In the genomic region with DNA sequence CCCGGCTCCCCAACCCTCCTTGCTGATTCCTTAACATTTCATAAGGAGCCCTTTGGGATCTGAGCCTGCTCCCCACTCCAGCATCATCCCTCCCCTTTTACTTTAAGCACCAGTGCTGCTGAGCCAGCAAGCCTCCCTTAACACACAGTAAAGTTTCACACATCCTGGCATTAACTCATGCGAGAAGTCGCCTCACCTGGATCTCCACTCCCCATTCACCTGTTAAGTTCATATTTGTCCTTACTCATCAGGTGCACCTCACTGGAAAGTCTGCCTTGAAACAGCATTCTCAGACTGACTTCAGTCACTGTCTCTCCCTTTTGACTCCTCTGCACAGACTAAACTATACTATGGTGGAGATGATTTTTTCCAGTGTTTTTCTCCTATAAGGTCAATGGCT, we compare ENCODE assay signal across 24 cellular contexts.
"Had no signal": no experiment of that assay in that cellular context is flagged by ENCODE, and none has a peak within 500 bp of the region (broad histone marks: within the 10 kb centered on the region; RNA-seq: fewer than 3 reads in every experiment).

No MANE protein-coding gene starts in this region.

- H3K36me3 ChIP-seq: gastrocnemius medialis, neural progenitor cell, prostate gland, transverse colon had no signal

- H3K4me3 ChIP-seq: coronary artery, esophagus muscularis mucosa, gastrocnemius medialis, left ventricle myocardium inferior, lower lobe of right lung, neural progenitor cell, pancreas, prostate gland, spleen, testis, transverse colon had no signal

- H3K36me3 Mint-ChIP-seq: neural progenitor cell had no signal

- H3K9me3 Mint-ChIP-seq: neural progenitor cell; stimulated activated naive CD8-positive, alpha-beta T cell treated with anti-CD3 and anti-CD28 coated beads, Interleukin-15, amount 100 ng/mL, for 72 hours had no signal

- H3K27me3 Mint-ChIP-seq: naive thymus-derived CD4-positive, alpha-beta T cell; stimulated activated naive B cell treated with anti-CD40 and anti-IgM and Interleukin-4, amounts not matched to agents 10 μg/mL and 1 μg/mL and 100 μg/mL, for 72 hours; stimulated activated naive CD8-positive, alpha-beta T cell treated with anti-CD3 and anti-CD28 coated beads, Interleukin-15, amount 100 ng/mL, for 72 hours had no signal

- H3K27me3 ChIP-seq: esophagus muscularis mucosa, gastrocnemius medialis, neural progenitor cell, pancreas, spleen, testis, transverse colon had no signal

- ATAC-seq: gastrocnemius medialis; lower lobe of right lung; naive thymus-derived CD4-positive, alpha-beta T cell; pancreas; sciatic nerve; stimulated activated naive B cell treated with anti-CD40 and anti-IgM and Interleukin-4, amounts not matched to agents 10 μg/mL and 1 μg/mL and 100 μg/mL, for 72 hours; stimulated activated naive CD8-positive, alpha-beta T cell treated with anti-CD3 and anti-CD28 coated beads, Interleukin-15, amount 100 ng/mL, for 72 hours had no signal

- H3K27ac Mint-ChIP-seq: naive thymus-derived CD4-positive, alpha-beta T cell; neural progenitor cell; stimulated activated naive B cell treated with anti-CD40 and anti-IgM and Interleukin-4, amounts not matched to agents 10 μg/mL and 1 μg/mL and 100 μg/mL, for 72 hours; stimulated activated naive CD8-positive, alpha-beta T cell treated with anti-CD3 and anti-CD28 coated beads, Interleukin-15, amount 100 ng/mL, for 72 hours had no signal

- H3K4me3 Mint-ChIP-seq: naive thymus-derived CD4-positive, alpha-beta T cell; neural progenitor cell; stimulated activated naive B cell treated with anti-CD40 and anti-IgM and Interleukin-4, amounts not matched to agents 10 μg/mL and 1 μg/mL and 100 μg/mL, for 72 hours; stimulated activated naive CD8-positive, alpha-beta T cell treated with anti-CD3 and anti-CD28 coated beads, Interleukin-15, amount 100 ng/mL, for 72 hours had no signal

- H3K27ac ChIP-seq: coronary artery, esophagus muscularis mucosa, left ventricle myocardium inferior, lower lobe of right lung, neural progenitor cell, pancreas, prostate gland, spleen, testis, transverse colon had no signal

- H3K9me3 ChIP-seq: esophagus muscularis mucosa, gastrocnemius medialis, left ventricle myocardium inferior, lower lobe of right lung, pancreas, prostate gland, spleen, testis, transverse colon had no signal

- H3K9ac ChIP-seq: neural progenitor cell had no signal

- H2AFZ ChIP-seq: neural progenitor cell had no signal

- H3K4me1 ChIP-seq: neural progenitor cell, pancreas, prostate gland, testis had no signal

- H3K4me2 ChIP-seq: neural progenitor cell had no signal

- DNase-seq: caudate nucleus; effector CD8-positive, alpha-beta T cell; gastrocnemius medialis; glutamatergic neuron; islet precursor cell; left ventricle myocardium inferior; lower lobe of right lung; mesendoderm; naive thymus-derived CD4-positive, alpha-beta T cell; nucleus accumbens; pancreas; spleen; stimulated activated CD4-positive, alpha-beta T cell treated with anti-CD3 and anti-CD28 coated beads, Interleukin-15, amount 100 ng/mL, for 24 hours; stimulated activated CD4-positive, alpha-beta T cell treated with anti-CD3 and anti-CD28 coated beads, Interleukin-1b, Interleukin-23, amount 100 ng/mL, for 48 hours; stimulated activated CD4-positive, alpha-beta T cell treated with anti-CD3 and anti-CD28 coated beads, Interleukin-4, amount 100 ng/mL, for 24 hours; stimulated activated naive B cell treated with anti-CD40 and anti-IgM and Interleukin-4, amounts not matched to agents 10 μg/mL and 1 μg/mL and 100 μg/mL, for 72 hours; stimulated activated naive CD8-positive, alpha-beta T cell treated with anti-CD3 and anti-CD28 coated beads, Interleukin-15, amount 100 ng/mL, for 72 hours; testis; transverse colon had no signal

- H3K4me1 Mint-ChIP-seq: neural progenitor cell had no signal
